Comparison of ENCODE assay signal across 9 cellular contexts in the genomic region with DNA sequence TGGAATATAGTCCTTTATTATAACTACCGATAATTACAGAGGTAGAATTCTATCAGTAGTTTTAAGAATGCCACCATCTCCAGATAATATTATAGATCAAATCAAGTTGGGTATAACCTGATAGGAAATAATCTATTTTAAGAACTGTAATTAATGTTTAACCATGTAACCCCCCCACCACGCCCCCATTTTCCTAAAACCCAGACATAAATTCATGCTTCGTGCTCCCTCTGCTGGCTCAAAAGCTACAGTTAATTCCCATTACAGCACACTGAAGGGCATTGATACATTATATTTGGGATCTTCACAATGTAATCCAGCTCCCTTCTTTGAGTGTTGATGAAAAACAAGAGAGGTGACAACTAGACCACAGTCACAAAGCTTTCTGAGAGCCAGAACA.
DNase-seq lines count a peak whose midpoint lies in the region; ATAC-seq and TF ChIP-seq lines count a peak whose summit lies in the region.
"Had no signal": no experiment of that assay in that cellular context is flagged by ENCODE, and none has a peak within 500 bp of the region (broad histone marks: within the 10 kb centered on the region; RNA-seq: fewer than 3 reads in every experiment).

No MANE protein-coding gene starts in this region.

- H3K27me3 Mint-ChIP-seq in chondrocyte (ENCODE audit: low read depth) = no peaks in the 10 kb centered on the region
- H3K27me3 Mint-ChIP-seq in nephron (ENCODE audit: low read depth) = no peaks in the 10 kb centered on the region

- ATAC-seq in GM18861 (IDR thresholded peaks at IDR 0.05; ENCODE audit: unreplicated experiment) = no peak
- no peak for ATAC-seq in GM21526 (IDR thresholded peaks at IDR 0.05; ENCODE audit: low FRiP score, unreplicated experiment)

- DNase-seq in DMS53 (lab: John Stamatoyannopoulos, UW) = peak; percentile 65
- DNase-seq in KBM-7 = peak; percentile 38
- no peak for DNase-seq in chondrocyte (ENCODE audit: low spot score)
- no peak for DNase-seq in hepatic stellate cell (ENCODE audit: low spot score)
- no peak for DNase-seq in DMS114 treated with DMSO at 0.1 percent for 48 hours (lab: John Stamatoyannopoulos, UW; ENCODE audit: unreplicated experiment)

- H3K27ac Mint-ChIP-seq in chondrocyte (ENCODE audit: unreplicated experiment) (no peak overlapping the region), nephron (no peak overlapping the region)
- H3K27ac Mint-ChIP-seq: dendritic cell treated with granulocyte-macrophage colony-stimulating factor and Interleukin-4, amounts not matched to agents 40 ng/mL and 50 ng/mL, for 4 days had no signal

- TF ChIP-seq CTCF in chondrocyte (IDR thresholded peaks at IDR 0.05) (peak; percentile 91), nephron (IDR thresholded peaks at IDR 0.05; ENCODE audit: unreplicated experiment in 3 of 3) (peak; percentile 48 to 68 (median 60))

- H3K4me3 Mint-ChIP-seq in chondrocyte (ENCODE audit: unreplicated experiment) (no peak overlapping the region), nephron (no peak overlapping the region)
- H3K4me3 Mint-ChIP-seq: dendritic cell treated with granulocyte-macrophage colony-stimulating factor and Interleukin-4, amounts not matched to agents 40 ng/mL and 50 ng/mL, for 4 days had no signal

- no peaks in the 10 kb centered on the region for H3K9me3 Mint-ChIP-seq in chondrocyte (ENCODE audit: low read depth)
- no peaks in the 10 kb centered on the region for H3K9me3 Mint-ChIP-seq in nephron
- H3K9me3 Mint-ChIP-seq: dendritic cell treated with granulocyte-macrophage colony-stimulating factor and Interleukin-4, amounts not matched to agents 40 ng/mL and 50 ng/mL, for 4 days had no signal

- in situ Hi-C loops in KBM-7 (cut with MboI; ENCODE audit: low pct_unique_long_range_greater_than_20kb, low sequenced_read_pairs) = no loop called here

- H3K4me1 Mint-ChIP-seq in chondrocyte (ENCODE audit: low read depth) (peaks cover 21% of the 10 kb centered on the region), nephron (peaks cover 3% of the 10 kb centered on the region)

- H3K36me3 Mint-ChIP-seq in chondrocyte (ENCODE audit: low read depth) = no peaks in the 10 kb centered on the region
- no peaks in the 10 kb centered on the region for H3K36me3 Mint-ChIP-seq in nephron (ENCODE audit: low read depth)

Comparison
In these comparisons a context has a peak if more than half of its experiments do, and no peak if none do; other contexts are left out.
1. DNase-seq: peak in DMS53 (single experiment) and KBM-7 (single experiment); none in chondrocyte (single experiment), hepatic stellate cell (single experiment) and DMS114 treated with DMSO at 0.1 percent for 48 hours (single experiment).